Comparison of ENCODE assay signal across 28 cellular contexts in the genomic region with DNA sequence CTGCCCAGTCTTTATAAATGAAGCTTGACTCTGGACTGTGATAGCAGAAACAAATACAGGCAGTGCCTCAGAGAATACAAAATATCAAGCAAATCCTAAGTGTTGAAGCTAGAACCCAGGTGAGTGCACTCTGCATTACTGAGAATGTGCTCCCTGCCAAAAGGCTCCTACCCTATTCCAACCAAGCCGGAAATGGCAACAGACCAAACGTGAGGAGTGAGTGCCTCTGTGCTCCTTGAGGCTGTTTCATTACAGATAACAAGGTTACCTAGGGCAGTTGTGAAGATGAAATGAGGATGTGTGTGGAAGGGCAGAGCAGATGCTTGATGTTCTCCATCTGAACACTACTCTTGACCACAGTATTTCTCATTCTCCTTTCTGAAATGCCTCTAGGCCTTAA.
"Had no signal": no experiment of that assay in that cellular context is flagged by ENCODE, and none has a peak within 500 bp of the region (broad histone marks: within the 10 kb centered on the region; RNA-seq: fewer than 3 reads in every experiment).

No MANE protein-coding gene starts in this region.

- FAIRE-seq: endothelial cell of umbilical vein, kidney, TTC549, urothelium cell line had no signal

- H3K27me3 Mint-ChIP-seq: activated CD4-positive, alpha-beta memory T cell treated with anti-CD3 and anti-CD28 coated beads, Interleukin-2, amount 10 ng/mL, durations not matched to agents 7 days and 5 days; activated CD8-positive, alpha-beta memory T cell treated with anti-CD3 and anti-CD28 coated beads, Interleukin-2, amount 10 ng/mL, durations not matched to agents 7 days and 5 days; activated naive CD8-positive, alpha-beta T cell treated with anti-CD3 and anti-CD28 coated beads, Interleukin-2, amount 50 U/mL, for 24 hours; natural killer cell treated with Interleukin-12 subunit alpha and Interleukin-12 subunit beta and Interleukin-15 and Interleukin-18, amount 100 ng/mL, for 72 hours had no signal

- H3K27me3 ChIP-seq: breast epithelium, gastroesophageal sphincter, hepatocyte, spleen, transverse colon had no signal

- H3K9me3 Mint-ChIP-seq: activated CD4-positive, alpha-beta memory T cell treated with anti-CD3 and anti-CD28 coated beads, Interleukin-2, amount 10 ng/mL, durations not matched to agents 7 days and 5 days; activated naive CD8-positive, alpha-beta T cell treated with anti-CD3 and anti-CD28 coated beads, Interleukin-2, amount 50 U/mL, for 24 hours; natural killer cell treated with Interleukin-12 subunit alpha and Interleukin-12 subunit beta and Interleukin-15 and Interleukin-18, amount 100 ng/mL, for 72 hours; T-helper 1 cell treated with Interleukin-12 subunit alpha and Interleukin-12 subunit beta and Interleukin-4 antibody, amounts not matched to agents 30 μg/mL and 1 μg/mL, for 36 hours had no signal

- H3K4me3 Mint-ChIP-seq: activated CD4-positive, alpha-beta memory T cell treated with anti-CD3 and anti-CD28 coated beads, Interleukin-2, amount 10 ng/mL, durations not matched to agents 7 days and 5 days; activated CD8-positive, alpha-beta memory T cell treated with anti-CD3 and anti-CD28 coated beads, Interleukin-2, amount 10 ng/mL, durations not matched to agents 7 days and 5 days; activated naive CD8-positive, alpha-beta T cell treated with anti-CD3 and anti-CD28 coated beads, Interleukin-2, amount 50 U/mL, for 24 hours; natural killer cell treated with Interleukin-12 subunit alpha and Interleukin-12 subunit beta and Interleukin-15 and Interleukin-18, amount 100 ng/mL, for 72 hours; T-helper 1 cell treated with Interleukin-12 subunit alpha and Interleukin-12 subunit beta and Interleukin-4 antibody, amounts not matched to agents 30 μg/mL and 1 μg/mL, for 36 hours had no signal

- DNase-seq: activated CD4-positive, alpha-beta memory T cell treated with anti-CD3 and anti-CD28 coated beads, Interleukin-2, amount 10 ng/mL, durations not matched to agents 7 days and 5 days; activated CD4-positive, alpha-beta T cell treated with anti-CD3 and anti-CD28 coated beads for 48 hours; activated CD8-positive, alpha-beta memory T cell treated with anti-CD3 and anti-CD28 coated beads, Interleukin-2, amount 10 ng/mL, durations not matched to agents 7 days and 5 days; activated effector memory CD4-positive, alpha-beta T cell treated with Interleukin-2 at 50 U/mL for 16 hours; activated naive CD4-positive, alpha-beta T cell treated with Interleukin-2 at 50 U/mL for 16 hours; activated naive CD8-positive, alpha-beta T cell treated with anti-CD3 and anti-CD28 coated beads, Interleukin-2, amount 50 U/mL, for 24 hours; amygdala; central memory CD4-positive, alpha-beta T cell; kidney; left colon; mesenchymal stem cell; posterior cingulate gyrus; right cardiac atrium; spleen; stimulated activated naive CD4-positive, alpha-beta T cell treated with Interleukin-2 at 50 U/mL for 16 hours; SW 1271; T-helper 9 cell; transverse colon had no signal

- H3K9me3 ChIP-seq: breast epithelium, gastroesophageal sphincter, spleen, transverse colon had no signal

- ATAC-seq: activated CD4-positive, CD25-positive, alpha-beta regulatory T cell treated with anti-CD3 and anti-CD28 coated beads, Interleukin-2, amount 50 U/mL, for 24 hours; activated CD8-positive, alpha-beta memory T cell treated with anti-CD3 and anti-CD28 coated beads, Interleukin-2, amount 10 ng/mL, durations not matched to agents 7 days and 5 days; activated naive CD8-positive, alpha-beta T cell treated with anti-CD3 and anti-CD28 coated beads, Interleukin-2, amount 50 U/mL, for 24 hours; gastroesophageal sphincter; left colon; natural killer cell treated with Interleukin-12 subunit alpha and Interleukin-12 subunit beta and Interleukin-15 and Interleukin-18, amount 100 ng/mL, for 72 hours; right cardiac atrium had no signal

- H3K4me1 ChIP-seq: breast epithelium, gastroesophageal sphincter, transverse colon had no signal

- H3K27ac ChIP-seq: breast epithelium, gastroesophageal sphincter, hepatocyte, transverse colon, VCaP had no signal

- H3K27ac Mint-ChIP-seq: activated CD4-positive, alpha-beta memory T cell treated with anti-CD3 and anti-CD28 coated beads, Interleukin-2, amount 10 ng/mL, durations not matched to agents 7 days and 5 days; activated CD8-positive, alpha-beta memory T cell treated with anti-CD3 and anti-CD28 coated beads, Interleukin-2, amount 10 ng/mL, durations not matched to agents 7 days and 5 days; T-helper 1 cell treated with Interleukin-12 subunit alpha and Interleukin-12 subunit beta and Interleukin-4 antibody, amounts not matched to agents 30 μg/mL and 1 μg/mL, for 36 hours had no signal

- H3K4me3 ChIP-seq: breast epithelium, gastroesophageal sphincter, hepatocyte, spleen, transverse colon had no signal

- H3K79me2 ChIP-seq: hepatocyte had no signal

- H2AFZ ChIP-seq: hepatocyte had no signal

- H3K4me2 ChIP-seq: hepatocyte had no signal
